ENCODE assay signal across 9 cellular contexts in genomic region chr18:8052237-8052701, GRCh38.
A peak's percentile ranks its signal among the peaks of the same experiment; 100 is the strongest.
DNase-seq lines count a peak whose midpoint lies in the region; ATAC-seq and TF ChIP-seq lines count a peak whose summit lies in the region.
"Had no signal": no experiment of that assay in that cellular context is flagged by ENCODE, and none has a peak within 500 bp of the region (broad histone marks: within the 10 kb centered on the region; RNA-seq: fewer than 3 reads in every experiment).

No MANE protein-coding gene starts in this region.

- no peak overlapping the region for H3K4me3 ChIP-seq in osteoblast (ENCODE audit: insufficient read depth, low read length)
- H3K4me3 ChIP-seq in HAP-1, result no peak overlapping the region
- no peak overlapping the region for H3K4me3 ChIP-seq in adrenal gland

- no peak overlapping the region for H3K4me2 ChIP-seq in osteoblast (ENCODE audit: insufficient read depth, low read length)

- TF ChIP-seq CTCF in osteoblast (IDR thresholded peaks at IDR 0.05; ENCODE audit: extremely low read depth, low read depth, low read length) (peak; percentile 31), adrenal gland (IDR thresholded peaks at IDR 0.05) (no peak)

- peak; percentile 32 to 38 for ATAC-seq in activated CD4-positive, CD25-positive, alpha-beta regulatory T cell treated with anti-CD3 and anti-CD28 coated beads, Interleukin-2, amount 50 U/mL, for 24 hours
- ATAC-seq in HG02885 (IDR thresholded peaks at IDR 0.05; ENCODE audit: poor library complexity, unreplicated experiment), result no peak

- in situ Hi-C loops in KBM-7 (cut with MboI; ENCODE audit: low pct_unique_long_range_greater_than_20kb, low sequenced_read_pairs) (no loop called here), HAP-1 (cut with MboI; ENCODE audit: low sequenced_read_pairs) (no loop called here)

- no peaks in the 10 kb centered on the region for H3K9me3 ChIP-seq in osteoblast (ENCODE audit: low read depth, low read length)
- no peaks in the 10 kb centered on the region for H3K9me3 ChIP-seq in HAP-1
- no peaks in the 10 kb centered on the region for H3K9me3 ChIP-seq in adrenal gland (replicated peaks in 1 of 3)
- H3K9me3 ChIP-seq: BE2C had no signal

- no peak overlapping the region for H3K27ac ChIP-seq in osteoblast (ENCODE audit: low read depth, low read length)
- H3K27ac ChIP-seq in adrenal gland, result no peak overlapping the region

- no peak for TF ChIP-seq POLR2A in adrenal gland (IDR thresholded peaks at IDR 0.05)

- H3K4me1 ChIP-seq in osteoblast (ENCODE audit: insufficient read depth, low read length), result peaks cover 17% of the 10 kb centered on the region
- no peaks in the 10 kb centered on the region for H3K4me1 ChIP-seq in HAP-1
- peaks cover 0 to 16% of the 10 kb centered on the region in 2 donors for H3K4me1 ChIP-seq in adrenal gland (replicated peaks in 1 of 2)
- H3K4me1 ChIP-seq: BE2C had no signal

- H3K36me3 ChIP-seq in osteoblast (ENCODE audit: insufficient read depth, low read length), result no peaks in the 10 kb centered on the region
- H3K36me3 ChIP-seq in HAP-1 (replicated peaks), result no peaks in the 10 kb centered on the region
- no peaks in the 10 kb centered on the region for H3K36me3 ChIP-seq in adrenal gland (replicated peaks in 1 of 2)
- H3K36me3 ChIP-seq: BE2C had no signal

- WGBS in adrenal gland, 4 donors, result 50 to 86% (median 78%) methylated on average over 2 of the region's 2 CpGs

- intact Hi-C loops in adrenal gland (cut with DNase I), result no loop called here

- no peaks in the 10 kb centered on the region for H3K27me3 ChIP-seq in osteoblast (ENCODE audit: insufficient read depth, low read length)
- H3K27me3 ChIP-seq in HAP-1 (ENCODE audit: low read depth), result no peaks in the 10 kb centered on the region
- H3K27me3 ChIP-seq in adrenal gland, result no peaks in the 10 kb centered on the region
- H3K27me3 ChIP-seq: BE2C had no signal

- DNase-seq in activated CD4-positive, CD25-positive, alpha-beta regulatory T cell treated with anti-CD3 and anti-CD28 coated beads, Interleukin-2, amount 50 U/mL, for 72 hours, result no peak
- DNase-seq in KBM-7 (peak; percentile 33), amniotic epithelial cell (ENCODE audit: low read depth) (peak; percentile 9), osteoblast (ENCODE audit: insufficient read length, low spot score, missing footprints) (peak; percentile 25), HAP-1 (ENCODE audit: low spot score in 2 of 2) (no peak), adrenal gland (no peak)
- DNase-seq: BE2C had no signal

- no peak overlapping the region for H2AFZ ChIP-seq in osteoblast (ENCODE audit: low read length)

- no peaks in the 10 kb centered on the region for H4K20me1 ChIP-seq in osteoblast (ENCODE audit: insufficient read depth, low read length)

- no peaks in the 10 kb centered on the region for H3K79me2 ChIP-seq in osteoblast (ENCODE audit: insufficient read depth, low read length)

Comparison
In these comparisons a context has a peak if more than half of its experiments do, and no peak if none do; other contexts are left out.
1. DNase-seq: peak in KBM-7 (single experiment), amniotic epithelial cell (single experiment) and osteoblast (single experiment); none in activated CD4-positive, CD25-positive, alpha-beta regulatory T cell treated with anti-CD3 and anti-CD28 coated beads, Interleukin-2, amount 50 U/mL, for 72 hours (single experiment), HAP-1 (0 of 2) and adrenal gland (0 of 7).